ENCODE assay signal across 1 cellular context in genomic region chr5:143495124-143495523, GRCh38.
A peak's percentile ranks its signal among the peaks of the same experiment; 100 is the strongest.
TF ChIP-seq lines count a peak whose summit lies in the region.

No MANE protein-coding gene starts in this region.

TF ChIP-seq in HepG2, 621 proteins besides CTCF, POLR2A, EP300 and RAD21 (continued from another document and continues in another):
- no peak for TF ChIP-seq ZBTB37 (CRISPR knock-in tag; IDR thresholded peaks at IDR 0.05)
- TF ChIP-seq ZNF670 (CRISPR knock-in tag; IDR thresholded peaks at IDR 0.05; ENCODE audit: borderline replicate concordance), result no peak
- peak; percentile 55; the same call in 1 of the 2 replicates for TF ChIP-seq ZNF331 (CRISPR knock-in tag; IDR thresholded peaks at IDR 0.05)
- TF ChIP-seq CEBPB (IDR thresholded peaks at IDR 0.05; ENCODE audit: borderline replicate concordance, low read depth, low read length), result peak; percentile 88
- no peak for TF ChIP-seq RNF219 (CRISPR knock-in tag; IDR thresholded peaks at IDR 0.05)
- no peak for TF ChIP-seq PRDM4 (CRISPR knock-in tag; IDR thresholded peaks at IDR 0.05; ENCODE audit: borderline replicate concordance)
- TF ChIP-seq YY1 (IDR thresholded peaks at IDR 0.05; ENCODE audit: insufficient read depth, insufficient replicate concordance, low read depth, low read length), result no peak
- no peak for TF ChIP-seq TOE1 (CRISPR knock-in tag; IDR thresholded peaks at IDR 0.05)
- TF ChIP-seq ZNF577 (CRISPR knock-in tag; IDR thresholded peaks at IDR 0.05; ENCODE audit: borderline replicate concordance, low read depth), result no peak
- TF ChIP-seq ZNF879 (CRISPR knock-in tag; IDR thresholded peaks at IDR 0.05), result no peak
- TF ChIP-seq ZNF138 (CRISPR knock-in tag; IDR thresholded peaks at IDR 0.05; ENCODE audit: low read depth), result no peak
- TF ChIP-seq ZNF574 (CRISPR knock-in tag; IDR thresholded peaks at IDR 0.05), result no peak
- TF ChIP-seq ZXDC (CRISPR knock-in tag; IDR thresholded peaks at IDR 0.05), result no peak
- no peak for TF ChIP-seq BHLHE40 (IDR thresholded peaks at IDR 0.05; ENCODE audit: low read length)
- TF ChIP-seq KDM5B (CRISPR knock-in tag; IDR thresholded peaks at IDR 0.05; ENCODE audit: borderline replicate concordance), result no peak
- TF ChIP-seq KLF13 (CRISPR knock-in tag; IDR thresholded peaks at IDR 0.05), result no peak
- TF ChIP-seq HDAC1 (CRISPR knock-in tag; IDR thresholded peaks at IDR 0.05), result no peak
- no peak for TF ChIP-seq CENPX (CRISPR knock-in tag; IDR thresholded peaks at IDR 0.05)
- no peak for TF ChIP-seq ZBTB1 (CRISPR knock-in tag; IDR thresholded peaks at IDR 0.05; ENCODE audit: borderline replicate concordance)
- TF ChIP-seq ZBTB4 (CRISPR knock-in tag; IDR thresholded peaks at IDR 0.05; ENCODE audit: borderline replicate concordance), result no peak
- no peak for TF ChIP-seq ZNF841 (CRISPR knock-in tag; IDR thresholded peaks at IDR 0.05; ENCODE audit: borderline replicate concordance)
- no peak for TF ChIP-seq SATB2 (CRISPR knock-in tag; IDR thresholded peaks at IDR 0.05)
- TF ChIP-seq KDM5A (IDR thresholded peaks at IDR 0.05; ENCODE audit: borderline replicate concordance, low read length), result no peak
- TF ChIP-seq GATA4 (IDR thresholded peaks at IDR 0.05; ENCODE audit: borderline replicate concordance, low read depth), result no peak
- TF ChIP-seq ZFP82 (CRISPR knock-in tag; IDR thresholded peaks at IDR 0.05; ENCODE audit: borderline replicate concordance), result no peak
- no peak for TF ChIP-seq ZNF781 (CRISPR knock-in tag; IDR thresholded peaks at IDR 0.05; ENCODE audit: borderline replicate concordance, not compliant biosample characterization)
- TF ChIP-seq NFYB (CRISPR knock-in tag; IDR thresholded peaks at IDR 0.05), result no peak
- TF ChIP-seq ZNF510 (CRISPR knock-in tag; IDR thresholded peaks at IDR 0.05; ENCODE audit: low read depth), result no peak
- no peak for TF ChIP-seq ZNF451 (CRISPR knock-in tag; IDR thresholded peaks at IDR 0.05)
- TF ChIP-seq MTA1 (CRISPR knock-in tag; IDR thresholded peaks at IDR 0.05; ENCODE audit: borderline replicate concordance), result no peak
- no peak for TF ChIP-seq HBP1 (CRISPR knock-in tag; IDR thresholded peaks at IDR 0.05; ENCODE audit: low read depth)
- no peak for TF ChIP-seq ZBTB14 (CRISPR knock-in tag; IDR thresholded peaks at IDR 0.05)
- TF ChIP-seq ZNF644 (CRISPR knock-in tag; IDR thresholded peaks at IDR 0.05; ENCODE audit: low read depth), result peak; percentile 83
- 0 out of 2 replicates have a peak, but pooled peaks have one; percentile 55 for TF ChIP-seq MIXL1 (CRISPR knock-in tag; IDR thresholded peaks at IDR 0.05)
- no peak for TF ChIP-seq HINFP (CRISPR knock-in tag; IDR thresholded peaks at IDR 0.05; ENCODE audit: low read depth)
- no peak for TF ChIP-seq TAF15 (IDR thresholded peaks at IDR 0.05; ENCODE audit: low read depth, low read length, poor library complexity, severe bottlenecking)
